ENCODE assay signal across 8 cellular contexts in genomic region chr3:69084326-69084667, GRCh38. TPM values are rescaled to one million over a fixed set of nuclear protein-coding genes. Genes with fewer than 3 reads are reported as not detected.
A peak's percentile ranks its signal among the peaks of the same experiment; 100 is the strongest.
DNase-seq lines count a peak whose midpoint lies in the region; ATAC-seq and TF ChIP-seq lines count a peak whose summit lies in the region.

No MANE protein-coding gene starts in this region.

- no peak for DNase-seq in GM12865 (ENCODE audit: low read depth)
- no peak for DNase-seq in Karpas-422
- no peak for DNase-seq in breast epithelium (ENCODE audit: low spot score in 2 of 2)
- DNase-seq in left lung = no peak
- DNase-seq in thoracic aorta (ENCODE audit: low spot score) = no peak
- DNase-seq in NCI-H510A treated with DMSO at 0.1 percent for 48 hours (lab: John Stamatoyannopoulos, UW) = no peak
- no peak for DNase-seq in NCI-H446 treated with DMSO at 0.1 percent for 48 hours (lab: John Stamatoyannopoulos, UW)

- ATAC-seq in left lung (peak; percentile 22), thoracic aorta (ENCODE audit: insufficient number of reproducible peaks, low FRiP score, low read depth) (no peak), HG03378 (IDR thresholded peaks at IDR 0.05; ENCODE audit: unreplicated experiment) (no peak)

- H3K4me2 ChIP-seq in Karpas-422 (ENCODE audit: low read depth, low read length, poor library complexity, severe bottlenecking) = peak overlapping the region; percentile 80

- H3K4me3 ChIP-seq in GM12865 (ENCODE audit: low read depth, low read length) (peak overlapping the region; percentile 95), Karpas-422 (ENCODE audit: low read length) (peak overlapping the region; percentile 81), breast epithelium (peak overlapping the region; percentile 91 to 94 (median 94)), left lung (peak overlapping the region; percentile 71 to 91), thoracic aorta (peak overlapping the region; percentile 96)

- peak overlapping the region; percentile 54; the same call in 1 of the 2 replicates for H2AFZ ChIP-seq in Karpas-422 (ENCODE audit: low read length)

- peaks cover 27% of the 10 kb centered on the region for H3K79me2 ChIP-seq in Karpas-422 (ENCODE audit: low read length)

- peaks cover 3% of the 10 kb centered on the region; the same call in 1 of the 2 replicates for H4K20me1 ChIP-seq in Karpas-422 (ENCODE audit: insufficient read depth, low read depth, low read length)

- intact Hi-C loops in breast epithelium (cut with DNase I; ENCODE audit: low total_unique reads) (no loop called here), left lung (cut with DNase I) (no loop called here)

- H3K27ac ChIP-seq in Karpas-422 (ENCODE audit: low read length) (peak overlapping the region; percentile 81), breast epithelium (peak overlapping the region; percentile 92 to 96), left lung (peak overlapping the region; percentile 96 to 98), thoracic aorta (peak overlapping the region; percentile 96 to 97)

- TF ChIP-seq CTCF in GM12865 (IDR thresholded peaks at IDR 0.05; ENCODE audit: insufficient read depth, low read depth, low read length, missing control alignments) (no peak), breast epithelium (IDR thresholded peaks at IDR 0.05) (no peak), left lung (IDR thresholded peaks at IDR 0.05) (no peak), thoracic aorta (IDR thresholded peaks at IDR 0.05) (no peak)

- no peaks in the 10 kb centered on the region for H3K27me3 ChIP-seq in Karpas-422 (ENCODE audit: low read length)
- H3K27me3 ChIP-seq in breast epithelium = no peaks in the 10 kb centered on the region
- H3K27me3 ChIP-seq in left lung = no peaks in the 10 kb centered on the region
- no peaks in the 10 kb centered on the region for H3K27me3 ChIP-seq in thoracic aorta (replicated peaks; ENCODE audit: insufficient read depth)

- H3K9me3 ChIP-seq in Karpas-422 (ENCODE audit: low read length) (no peaks in the 10 kb centered on the region), breast epithelium (no peaks in the 10 kb centered on the region), left lung (no peaks in the 10 kb centered on the region), thoracic aorta (no peaks in the 10 kb centered on the region)

- peak overlapping the region; percentile 60 for H3K9ac ChIP-seq in Karpas-422 (ENCODE audit: low read length)

- no peaks in the 10 kb centered on the region for H3K9me2 ChIP-seq in Karpas-422 (replicated peaks; ENCODE audit: insufficient read depth, low read length)

- H3K36me3 ChIP-seq in Karpas-422 (ENCODE audit: insufficient read depth, low read length) (no peaks in the 10 kb centered on the region), breast epithelium (no peaks in the 10 kb centered on the region), left lung (no peaks in the 10 kb centered on the region), thoracic aorta (no peaks in the 10 kb centered on the region)

- TF ChIP-seq POLR2A in breast epithelium (IDR thresholded peaks at IDR 0.05) = no peak

- H3K4me1 ChIP-seq in Karpas-422 (ENCODE audit: low read length) = peaks cover 74% of the 10 kb centered on the region
- peaks cover 0 to 24% of the 10 kb centered on the region in 2 donors for H3K4me1 ChIP-seq in breast epithelium
- H3K4me1 ChIP-seq in left lung = peaks cover 40 to 78% of the 10 kb centered on the region in 2 donors
- peaks cover 43 to 58% of the 10 kb centered on the region in 2 donors for H3K4me1 ChIP-seq in thoracic aorta (ENCODE audit: control insufficient read depth in 1 of 2, low read depth in 2 of 2)

RNA-seq across cellular contexts. Expression of gene ARL6IP5, which starts 0.4 kb away (rescaled TPM):
- 16.6 and 40.7 TPM in 2 replicates for total RNA-seq in Karpas-422 (2014; rRNA removed; shearing (Covaris generic); ENCODE audit: low replicate concordance)
- 100 to 1,000 TPM; 123 to 210 (median 174) TPM for total RNA-seq in breast epithelium
- 100 to 1,000 TPM; 179 to 184 TPM for total RNA-seq in left lung
- total RNA-seq in thoracic aorta = 100 to 1,000 TPM; 195 to 269 TPM

RNA-seq across cellular contexts. Expression of gene UBA3, which starts 4.1 kb away (rescaled TPM):
- total RNA-seq in Karpas-422 (2014; rRNA removed; shearing (Covaris generic); ENCODE audit: low replicate concordance) = 58.8 and 83.2 TPM in 2 replicates
- total RNA-seq in breast epithelium (10 to 100 TPM; 49.4 to 88.4 (median 69.2) TPM), left lung (10 to 100 TPM; 61.3 to 62.2 TPM), thoracic aorta (10 to 100 TPM; 36.1 to 69.4 TPM)

RNA-seq across cellular contexts. Expression of gene TMF1, which starts 32.2 kb away (rescaled TPM):
- 22.1 and 25.2 TPM in 2 replicates for total RNA-seq in Karpas-422 (2014; rRNA removed; shearing (Covaris generic); ENCODE audit: low replicate concordance)
- total RNA-seq in breast epithelium (10 to 100 TPM; 33.4 to 61.5 (median 50.1) TPM), left lung (10 to 100 TPM; 38.4 to 40.8 TPM), thoracic aorta (10 to 100 TPM; 34.7 to 49.2 TPM)

RNA-seq across cellular contexts. Expression of gene LMOD3, which starts 38.1 kb away (rescaled TPM):
- total RNA-seq in Karpas-422 (2014; rRNA removed; shearing (Covaris generic); ENCODE audit: low replicate concordance) = not detected in 2 replicates
- total RNA-seq in breast epithelium (not detected), left lung (under 1 TPM; 0.18 to 0.26 TPM), thoracic aorta (not detected)
